Comparison of ENCODE assay signal across 27 cellular contexts in genomic region chr12:107619831-107620230, GRCh38.
"Had no signal": no experiment of that assay in that cellular context is flagged by ENCODE, and none has a peak within 500 bp of the region (broad histone marks: within the 10 kb centered on the region; RNA-seq: fewer than 3 reads in every experiment).

No MANE protein-coding gene starts in this region.

- H2AFZ ChIP-seq: hepatocyte had no signal

- H3K36me3 Mint-ChIP-seq: memory B cell, mesothelial cell of epicardium had no signal

- H3K4me1 Mint-ChIP-seq: immature natural killer cell; memory B cell; mesothelial cell of epicardium; naive B cell; naive thymus-derived CD8-positive, alpha-beta T cell had no signal

- H3K27ac ChIP-seq: hepatocyte, left lung, left ventricle myocardium inferior, lower lobe of right lung had no signal

- H3K9me3 ChIP-seq: lower lobe of right lung, mucosa of descending colon had no signal

- H3K9me3 Mint-ChIP-seq: immature natural killer cell had no signal

- H3K27me3 ChIP-seq: hepatocyte, left lung had no signal

- FAIRE-seq: islet of Langerhans, keratinocyte, kidney had no signal

- H3K4me3 ChIP-seq: hepatocyte, left lung, left ventricle myocardium inferior, lower lobe of right lung, lung, mucosa of descending colon had no signal

- H3K79me2 ChIP-seq: hepatocyte had no signal

- H3K4me3 Mint-ChIP-seq: immature natural killer cell; memory B cell; mesothelial cell of epicardium; naive B cell; naive thymus-derived CD4-positive, alpha-beta T cell; naive thymus-derived CD8-positive, alpha-beta T cell had no signal

- H3K27ac Mint-ChIP-seq: memory B cell; mesothelial cell of epicardium; naive B cell; naive thymus-derived CD4-positive, alpha-beta T cell; naive thymus-derived CD8-positive, alpha-beta T cell had no signal

- DNase-seq: hippocampal formation; hypothalamus; immature natural killer cell; islet precursor cell; kidney; kidney glomerular epithelial cell; left cardiac atrium; left colon; left lung; left ventricle myocardium inferior; left ventricle myocardium superior; lower lobe of right lung; mammary epithelial cell; mesenchymal stem cell; mesendoderm; midbrain; mucosa of descending colon; naive B cell; naive thymus-derived CD4-positive, alpha-beta T cell had no signal

- H3K4me1 ChIP-seq: left lung, left ventricle myocardium inferior, lower lobe of right lung had no signal

- ATAC-seq: left cardiac atrium; left colon; left lobe of liver; left lung; left ventricle myocardium superior; lower lobe of right lung; mucosa of descending colon; naive thymus-derived CD4-positive, alpha-beta T cell; naive thymus-derived CD8-positive, alpha-beta T cell had no signal

- H3K4me2 ChIP-seq: hepatocyte had no signal

- H3K36me3 ChIP-seq: left lung, left ventricle myocardium inferior, lower lobe of right lung had no signal

- H3K27me3 Mint-ChIP-seq: naive B cell; naive thymus-derived CD4-positive, alpha-beta T cell; naive thymus-derived CD8-positive, alpha-beta T cell had no signal
